ENCODE assay signal across 17 cellular contexts in genomic region chr6:169792306-169793015, GRCh38. TPM values are rescaled to one million over a fixed set of nuclear protein-coding genes. Genes with fewer than 3 reads are reported as not detected.
DNase-seq lines count a peak whose midpoint lies in the region; TF ChIP-seq lines count a peak whose summit lies in the region.
"Had no signal": no experiment of that assay in that cellular context is flagged by ENCODE, and none has a peak within 500 bp of the region (broad histone marks: within the 10 kb centered on the region; RNA-seq: fewer than 3 reads in every experiment).

No MANE protein-coding gene starts in this region.

- no peak overlapping the region for H3K4me2 ChIP-seq in osteoblast (ENCODE audit: insufficient read depth, low read length)
- H3K4me2 ChIP-seq in PC-9: no peak overlapping the region

- no TSS peak for BruUV-seq in PC-9 (replicated peaks; lab: Mats Ljungman, UMichigan)

- H3F3A ChIP-seq in PC-9 (ENCODE audit: insufficient read depth, low read depth): no peaks in the 10 kb centered on the region

- POLR2A ChIA-PET in PC-9 (lab: Charles Lee; ENCODE audit: unreplicated experiment): no interaction called here

- no peaks in the 10 kb centered on the region for H3K79me2 ChIP-seq in osteoblast (ENCODE audit: insufficient read depth, low read length)
- H3K79me2 ChIP-seq in PC-9 (ENCODE audit: low read depth): no peaks in the 10 kb centered on the region

- peaks cover 14 to 25% (median 23%) of the 10 kb centered on the region in 4 donors for H3K4me1 ChIP-seq in esophagus muscularis mucosa
- H3K4me1 ChIP-seq in osteoblast (ENCODE audit: insufficient read depth, low read length): peaks cover 6% of the 10 kb centered on the region
- H3K4me1 ChIP-seq in vagina: peaks cover 17% of the 10 kb centered on the region
- no peaks in the 10 kb centered on the region for H3K4me1 ChIP-seq in PC-9 (replicated peaks; ENCODE audit: insufficient read depth)
- H3K4me1 ChIP-seq: BE2C had no signal

- TF ChIP-seq POLR2A in esophagus muscularis mucosa (IDR thresholded peaks at IDR 0.05; ENCODE audit: low read depth) (no peak), vagina (IDR thresholded peaks at IDR 0.05) (no peak)

- 91% methylated on average over 21 of the region's 21 CpGs for whole genome bisulfite sequencing in esophagus muscularis mucosa

- intact Hi-C loops in esophagus muscularis mucosa (cut with DNase I) (loop anchor here (5.0 kb wide), 1 partner anchor 735 kb away; no protein-coding TSS in a partner anchor), vagina (cut with DNase I) (no loop called here), PC-9 (cut with micrococcal nuclease; ENCODE audit: unreplicated experiment) (loop anchor here (10.0 kb wide), 1 partner anchor 898 kb away; no protein-coding TSS in a partner anchor)

- DNase-seq in activated CD8-positive, alpha-beta memory T cell treated with anti-CD3 and anti-CD28 coated beads for 24 hours: peak; percentile 48
- no peak for DNase-seq in activated CD8-positive, alpha-beta memory T cell treated with anti-CD3 and anti-CD28 coated beads, Interleukin-2, amount 50 U/mL, for 48 hours
- DNase-seq in esophagus muscularis mucosa (ENCODE audit: extremely low spot score): peak; percentile 60
- DNase-seq in osteoblast (ENCODE audit: insufficient read length, low spot score, missing footprints): peak; percentile 51
- DNase-seq in vagina (ENCODE audit: extremely low spot score in 2 of 2): peak; percentile 72 to 82
- DNase-seq in activated naive CD4-positive, alpha-beta T cell (lab: John Stamatoyannopoulos, UW): no peak
- DNase-seq in PC-9: no peak
- no peak for DNase-seq in NCI-H187 treated with DMSO at 0.1 percent for 48 hours (lab: John Stamatoyannopoulos, UW)
- DNase-seq: 8988T; BE2C; CD4-positive, alpha-beta T cell; GM23248; NCI-H2029; NCI-H748 treated with DMSO at 0.1 percent for 48 hours had no signal

- no peak for TF ChIP-seq EP300 in esophagus muscularis mucosa (IDR thresholded peaks at IDR 0.05)

- no peaks in the 10 kb centered on the region for H3K36me3 ChIP-seq in esophagus muscularis mucosa
- H3K36me3 ChIP-seq in osteoblast (ENCODE audit: insufficient read depth, low read length): no peaks in the 10 kb centered on the region
- no peaks in the 10 kb centered on the region for H3K36me3 ChIP-seq in vagina
- H3K36me3 ChIP-seq in PC-9 (ENCODE audit: low read depth): no peaks in the 10 kb centered on the region
- H3K36me3 ChIP-seq: BE2C had no signal

- H4K20me1 ChIP-seq in osteoblast (ENCODE audit: insufficient read depth, low read length) (no peaks in the 10 kb centered on the region), PC-9 (ENCODE audit: insufficient read depth) (no peaks in the 10 kb centered on the region)

- H3K4me3 ChIP-seq in esophagus muscularis mucosa (no peak overlapping the region), osteoblast (ENCODE audit: insufficient read depth, low read length) (no peak overlapping the region), vagina (no peak overlapping the region), PC-9 (no peak overlapping the region)
- H3K4me3 ChIP-seq: GM12878, GM23248, K562 had no signal

- CTCF ChIA-PET in PC-9 (lab: Charles Lee): interaction anchor here (0.7 kb wide), 1 partner anchor 53 kb away, joined by 4 read pairs; no protein-coding TSS in a partner anchor

- no peaks in the 10 kb centered on the region for H3K27me3 ChIP-seq in esophagus muscularis mucosa
- H3K27me3 ChIP-seq in osteoblast (ENCODE audit: insufficient read depth, low read length): no peaks in the 10 kb centered on the region
- H3K27me3 ChIP-seq in vagina: no peaks in the 10 kb centered on the region
- H3K27me3 ChIP-seq in PC-9 (ENCODE audit: insufficient read depth, low read depth): peaks cover 85% of the 10 kb centered on the region
- H3K27me3 ChIP-seq: BE2C had no signal

- H3K9me2 ChIP-seq in PC-9 (ENCODE audit: insufficient read depth): no peaks in the 10 kb centered on the region

- H3K27ac ChIP-seq in esophagus muscularis mucosa (replicated peaks in 1 of 4) (no peak overlapping the region), osteoblast (ENCODE audit: low read depth, low read length) (no peak overlapping the region), vagina (no peak overlapping the region), PC-9 (no peak overlapping the region)
- H3K27ac ChIP-seq: GM23248, RWPE1 had no signal

- H3K9me3 ChIP-seq in esophagus muscularis mucosa (no peaks in the 10 kb centered on the region), osteoblast (ENCODE audit: low read depth, low read length) (no peaks in the 10 kb centered on the region), vagina (no peaks in the 10 kb centered on the region), PC-9 (ENCODE audit: insufficient read depth, low read depth) (no peaks in the 10 kb centered on the region)
- H3K9me3 ChIP-seq: BE2C had no signal

- H2AFZ ChIP-seq in osteoblast (ENCODE audit: low read length): no peak overlapping the region
- no peak overlapping the region for H2AFZ ChIP-seq in PC-9
- H2AFZ ChIP-seq: GM23248 had no signal

- TF ChIP-seq CTCF in esophagus muscularis mucosa (IDR thresholded peaks at IDR 0.05) (no peak), osteoblast (IDR thresholded peaks at IDR 0.05; ENCODE audit: extremely low read depth, low read depth, low read length) (no peak), vagina (IDR thresholded peaks at IDR 0.05) (no peak), PC-9 (conservative IDR thresholded peaks at IDR 0.05) (no peak)

RNA-seq across cellular contexts. Expression of gene ERMARD, which starts 41.0 kb away (rescaled TPM):
- 10 to 100 TPM in 3 of 4 donors, 1 to 10 TPM in 1; 9.6 to 13.3 (median 12.4) TPM for total RNA-seq in esophagus muscularis mucosa
- 21.4 and 23.3 TPM in 2 replicates for total RNA-seq in osteoblast
- total RNA-seq in vagina: 41.5 TPM
- total RNA-seq in PC-9 (2021): 19.3 and 28.2 TPM in 2 replicates

RNA-seq across cellular contexts. Expression of gene DYNLT2, which starts 41.1 kb away (rescaled TPM):
- total RNA-seq in esophagus muscularis mucosa (1 to 10 TPM in 3 of 4 donors, under 1 TPM in 1; 0.57 to 3.3 (median 1.5) TPM), osteoblast (1.8 and 2.2 TPM in 2 replicates), vagina (3.2 TPM), PC-9 (2021) (1.4 and 1.5 TPM in 2 replicates)

Comparison
In these comparisons a context has a peak if more than half of its experiments do, and no peak if none do; other contexts are left out.
1. DNase-seq: peak in activated CD8-positive, alpha-beta memory T cell treated with anti-CD3 and anti-CD28 coated beads for 24 hours (single experiment), esophagus muscularis mucosa (single experiment), osteoblast (single experiment) and vagina (2 of 2); none in activated CD8-positive, alpha-beta memory T cell treated with anti-CD3 and anti-CD28 coated beads, Interleukin-2, amount 50 U/mL, for 48 hours (single experiment), activated naive CD4-positive, alpha-beta T cell (0 of 4), PC-9 (0 of 2) and NCI-H187 treated with DMSO at 0.1 percent for 48 hours (single experiment).